1 cellular context compared by ENCODE assay signal in the genomic region with DNA sequence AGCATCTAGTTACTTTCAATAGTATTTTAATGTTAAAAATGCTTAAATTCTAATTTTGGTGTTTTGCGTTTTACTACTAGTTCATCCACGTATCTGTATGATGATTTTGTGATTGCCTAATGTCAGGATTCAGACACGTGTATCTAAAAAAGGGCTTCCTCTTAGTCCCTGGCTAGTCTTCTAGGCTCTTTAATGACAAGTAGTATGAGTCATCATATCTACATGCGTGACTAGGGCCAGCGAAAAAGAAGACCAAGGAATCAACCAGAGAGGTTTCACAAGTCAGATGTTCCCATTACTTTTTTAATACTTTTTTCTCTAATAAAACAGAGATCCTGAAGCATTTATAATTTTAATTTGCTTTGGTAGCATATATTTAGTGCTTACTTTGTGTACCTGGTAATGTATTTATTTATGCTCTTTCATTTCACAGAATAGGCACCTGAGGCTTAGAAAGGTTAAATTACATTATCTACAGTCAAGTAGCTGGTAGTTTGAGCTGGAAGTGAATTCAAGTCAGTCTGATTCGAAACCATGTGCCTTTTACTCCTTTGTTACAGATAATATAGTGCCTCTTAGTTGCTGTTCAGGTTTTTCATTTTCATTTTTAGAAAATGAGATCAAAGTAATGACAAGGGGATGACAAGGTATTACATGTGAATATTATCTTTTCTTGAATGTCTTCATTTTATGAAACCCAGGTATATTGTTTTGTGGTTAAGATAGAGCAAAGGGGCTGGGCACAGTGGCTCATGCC.
TF ChIP-seq lines count a peak whose summit lies in the region.

No MANE protein-coding gene starts in this region.

TF ChIP-seq in HepG2, 621 proteins besides CTCF, POLR2A, EP300 and RAD21 (continued from another document):
- TF ChIP-seq HIC2 (CRISPR knock-in tag; IDR thresholded peaks at IDR 0.05; ENCODE audit: low read depth) (no peak), PHF20 (CRISPR knock-in tag; IDR thresholded peaks at IDR 0.05) (no peak), RARA (CRISPR knock-in tag; IDR thresholded peaks at IDR 0.05) (no peak), EZH2 (conservative IDR thresholded peaks at IDR 0.05; ENCODE audit: low read depth, low read length) (no peak), CSRNP1 (CRISPR knock-in tag; IDR thresholded peaks at IDR 0.05) (no peak), JUNB (CRISPR knock-in tag; IDR thresholded peaks at IDR 0.05; ENCODE audit: borderline replicate concordance) (no peak)
- TF ChIP-seq, protein P1, sequence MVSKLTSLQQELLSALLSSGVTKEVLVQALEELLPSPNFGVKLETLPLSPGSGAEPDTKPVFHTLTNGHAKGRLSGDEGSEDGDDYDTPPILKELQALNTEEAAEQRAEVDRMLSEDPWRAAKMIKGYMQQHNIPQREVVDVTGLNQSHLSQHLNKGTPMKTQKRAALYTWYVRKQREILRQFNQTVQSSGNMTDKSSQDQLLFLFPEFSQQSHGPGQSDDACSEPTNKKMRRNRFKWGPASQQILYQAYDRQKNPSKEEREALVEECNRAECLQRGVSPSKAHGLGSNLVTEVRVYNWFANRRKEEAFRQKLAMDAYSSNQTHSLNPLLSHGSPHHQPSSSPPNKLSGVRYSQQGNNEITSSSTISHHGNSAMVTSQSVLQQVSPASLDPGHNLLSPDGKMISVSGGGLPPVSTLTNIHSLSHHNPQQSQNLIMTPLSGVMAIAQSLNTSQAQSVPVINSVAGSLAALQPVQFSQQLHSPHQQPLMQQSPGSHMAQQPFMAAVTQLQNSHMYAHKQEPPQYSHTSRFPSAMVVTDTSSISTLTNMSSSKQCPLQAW (CRISPR knock-in tag; IDR thresholded peaks at IDR 0.05), result no peak
